In genomic region chr2:178993788-178994187, GRCh38 we compare ENCODE assay signal across 36 cellular contexts.
"Had no signal": no experiment of that assay in that cellular context is flagged by ENCODE, and none has a peak within 500 bp of the region (broad histone marks: within the 10 kb centered on the region; RNA-seq: fewer than 3 reads in every experiment).

No MANE protein-coding gene starts in this region.

- H3K36me3 ChIP-seq: adrenal gland, brain microvascular endothelial cell, breast epithelium had no signal

- H3K4me1 Mint-ChIP-seq: activated T-helper 17 cell treated with anti-CD3 and anti-CD28 coated beads, Interleukin-2, amount 50 U/mL, for 72 hours; central memory CD8-positive, alpha-beta T cell had no signal

- H3K9me3 ChIP-seq: adrenal gland, body of pancreas, breast epithelium had no signal

- H3K4me3 ChIP-seq: adrenal gland, body of pancreas, breast epithelium had no signal

- H3K27ac ChIP-seq: adrenal gland, body of pancreas, brain microvascular endothelial cell, breast epithelium, VCaP had no signal

- ATAC-seq: activated CD8-positive, alpha-beta T cell treated with anti-CD3 and anti-CD28 coated beads for 36 hours; activated naive CD4-positive, alpha-beta T cell treated with anti-CD3 and anti-CD28 coated beads, Interleukin-2, amount 50 U/mL, for 72 hours; activated T-cell treated with anti-CD3 and anti-CD28 coated beads, Interleukin-2, amount 50 U/mL, for 4 hours; activated T-cell treated with anti-CD3 and anti-CD28 coated beads, Interleukin-2, amount 50 U/mL, for 72 hours; activated T-helper 17 cell treated with anti-CD3 and anti-CD28 coated beads, Interleukin-2, amount 50 U/mL, for 72 hours; body of pancreas had no signal

- H3K9me3 Mint-ChIP-seq: central memory CD8-positive, alpha-beta T cell had no signal

- H3K27me3 Mint-ChIP-seq: activated B cell treated with CpG ODN at 0.5 μM for 24 hours; activated CD4-positive, alpha-beta memory T cell treated with anti-CD3 and anti-CD28 coated beads for 36 hours; activated CD4-positive, alpha-beta T cell treated with anti-CD3 and anti-CD28 coated beads, Interleukin-2, amount 10 ng/mL, durations not matched to agents 24 days and 14 days; activated CD8-positive, alpha-beta T cell treated with anti-CD3 and anti-CD28 coated beads for 36 hours; activated naive CD8-positive, alpha-beta T cell treated with anti-CD3 and anti-CD28 coated beads for 36 hours; activated T-helper 17 cell treated with anti-CD3 and anti-CD28 coated beads, Interleukin-2, amount 50 U/mL, for 72 hours; central memory CD8-positive, alpha-beta T cell had no signal

- H3K4me1 ChIP-seq: adrenal gland, body of pancreas, breast epithelium had no signal

- H3K27ac Mint-ChIP-seq: activated B cell treated with CpG ODN at 0.5 μM for 24 hours; activated CD4-positive, alpha-beta memory T cell treated with anti-CD3 and anti-CD28 coated beads for 36 hours; activated CD4-positive, alpha-beta T cell treated with anti-CD3 and anti-CD28 coated beads, Interleukin-2, amount 10 ng/mL, durations not matched to agents 24 days and 14 days; activated CD8-positive, alpha-beta T cell treated with anti-CD3 and anti-CD28 coated beads for 36 hours; activated naive CD4-positive, alpha-beta T cell treated with anti-CD3 and anti-CD28 coated beads for 36 hours; activated naive CD4-positive, alpha-beta T cell treated with anti-CD3 and anti-CD28 coated beads, Interleukin-2, amount 50 U/mL, for 72 hours; activated naive CD8-positive, alpha-beta T cell treated with anti-CD3 and anti-CD28 coated beads for 36 hours; activated T-cell treated with anti-CD3 and anti-CD28 coated beads, Interleukin-2, amount 50 U/mL, for 72 hours; activated T-helper 1 cell treated with anti-CD3 and anti-CD28 coated beads, Interleukin-12 subunit alpha, Interleukin-12 subunit beta, Interleukin-2, Interleukin-4 antibody, amounts not matched to agents 30 ng/mL and 10 ng/mL and 1 ng/mL, durations not matched to agents 14 hours and 24 hours and 36 hours; activated T-helper 17 cell treated with anti-CD3 and anti-CD28 coated beads, Interleukin-2, amount 50 U/mL, for 72 hours; T-helper 1 cell treated with Interleukin-12 subunit alpha and Interleukin-12 subunit beta and Interleukin-4 antibody, amounts not matched to agents 30 μg/mL and 1 μg/mL, for 36 hours; T-helper 2 cell treated with Interferon-gamma antibody and Interleukin-4, amounts not matched to agents 5 μg/mL and 100 μg/mL, for 36 hours had no signal

- H3K27me3 ChIP-seq: adrenal gland, body of pancreas, brain microvascular endothelial cell, breast epithelium had no signal

- DNase-seq: activated B cell treated with CpG ODN at 0.5 μM for 24 hours; activated CD4-positive, alpha-beta memory T cell treated with anti-CD3 and anti-CD28 coated beads for 36 hours; activated CD4-positive, alpha-beta T cell treated with anti-CD3 and anti-CD28 coated beads for 4 hours; activated CD4-positive, alpha-beta T cell treated with anti-CD3 and anti-CD28 coated beads, Interleukin-2, amount 10 ng/mL, durations not matched to agents 24 days and 14 days; activated CD4-positive, alpha-beta T cell treated with anti-CD3 and anti-CD28 coated beads, Interleukin-2, amount 50 U/mL, for 1 hour; activated CD4-positive, alpha-beta T cell treated with anti-CD3 and anti-CD28 coated beads, Interleukin-2, amount 50 U/mL, for 4 hours; activated CD4-positive, CD25-positive, alpha-beta regulatory T cell treated with anti-CD3 and anti-CD28 coated beads, Interleukin-2, amount 50 U/mL, for 72 hours; activated CD8-positive, alpha-beta memory T cell treated with anti-CD3 and anti-CD28 coated beads, Interleukin-2, amount 50 U/mL, for 4 hours; activated CD8-positive, alpha-beta T cell treated with anti-CD3 and anti-CD28 coated beads for 36 hours; activated effector memory CD4-positive, alpha-beta T cell treated with anti-CD3 and anti-CD28 coated beads, Interleukin-2, amount 50 U/mL, for 16 hours; activated gamma-delta T cell treated with Interleukin-2 at 50 U/mL for 16 hours; activated naive CD4-positive, alpha-beta T cell; activated naive CD4-positive, alpha-beta T cell treated with anti-CD3 and anti-CD28 coated beads for 36 hours; activated naive CD4-positive, alpha-beta T cell treated with anti-CD3 and anti-CD28 coated beads, Interleukin-2, amount 50 U/mL, for 16 hours; activated naive CD8-positive, alpha-beta T cell treated with anti-CD3 and anti-CD28 coated beads for 36 hours; activated T-cell treated with anti-CD3 and anti-CD28 coated beads for 4 hours; activated T-cell treated with anti-CD3 and anti-CD28 coated beads, Interleukin-2, amount 50 U/mL, for 1 hour; activated T-cell treated with anti-CD3 and anti-CD28 coated beads, Interleukin-2, amount 50 U/mL, for 4 hours; activated T-cell treated with anti-CD3 and anti-CD28 coated beads, Interleukin-2, amount 50 U/mL, for 72 hours; adrenal gland; amniotic stem cell; aorta; body of pancreas; brain microvascular endothelial cell; caudate nucleus; T-helper 1 cell; T-helper 2 cell; T-helper 9 cell had no signal

- H3K4me3 Mint-ChIP-seq: activated B cell treated with CpG ODN at 0.5 μM for 24 hours; activated CD4-positive, alpha-beta memory T cell treated with anti-CD3 and anti-CD28 coated beads for 36 hours; activated CD4-positive, alpha-beta T cell treated with anti-CD3 and anti-CD28 coated beads, Interleukin-2, amount 10 ng/mL, durations not matched to agents 24 days and 14 days; activated CD8-positive, alpha-beta T cell treated with anti-CD3 and anti-CD28 coated beads for 36 hours; activated naive CD4-positive, alpha-beta T cell treated with anti-CD3 and anti-CD28 coated beads for 36 hours; activated naive CD8-positive, alpha-beta T cell treated with anti-CD3 and anti-CD28 coated beads for 36 hours; activated T-cell treated with anti-CD3 and anti-CD28 coated beads, Interleukin-2, amount 50 U/mL, for 4 hours; activated T-cell treated with anti-CD3 and anti-CD28 coated beads, Interleukin-2, amount 50 U/mL, for 72 hours; activated T-helper 1 cell treated with anti-CD3 and anti-CD28 coated beads, Interleukin-12 subunit alpha, Interleukin-12 subunit beta, Interleukin-2, Interleukin-4 antibody, amounts not matched to agents 30 ng/mL and 10 ng/mL and 1 ng/mL, durations not matched to agents 14 hours and 24 hours and 36 hours; activated T-helper 17 cell treated with anti-CD3 and anti-CD28 coated beads, Interleukin-2, amount 50 U/mL, for 72 hours; central memory CD8-positive, alpha-beta T cell; T-helper 1 cell treated with Interleukin-12 subunit alpha and Interleukin-12 subunit beta and Interleukin-4 antibody, amounts not matched to agents 30 μg/mL and 1 μg/mL, for 36 hours; T-helper 2 cell treated with Interferon-gamma antibody and Interleukin-4, amounts not matched to agents 5 μg/mL and 100 μg/mL, for 36 hours had no signal
